25 cellular contexts compared by ENCODE assay signal in the genomic region with DNA sequence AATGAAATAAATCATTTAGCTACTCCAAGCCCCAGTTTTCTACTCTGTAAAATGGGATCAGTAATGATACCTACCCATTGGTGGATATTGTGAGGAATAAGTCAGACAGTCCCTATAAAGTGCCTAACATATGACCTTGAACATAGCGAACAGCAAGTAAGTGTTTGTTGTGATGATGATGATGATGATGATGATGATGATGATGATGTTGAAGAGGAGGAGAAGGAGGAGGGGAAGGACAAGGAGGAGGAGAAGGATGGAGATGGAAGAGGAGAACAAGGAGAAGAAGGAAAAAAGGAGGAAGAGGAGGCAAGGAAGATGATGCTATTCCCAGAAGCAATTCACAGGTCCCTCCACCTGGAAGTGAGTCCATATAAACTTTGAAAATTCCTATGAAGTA.
DNase-seq lines count a peak whose midpoint lies in the region; ATAC-seq, FAIRE-seq and TF ChIP-seq lines count a peak whose summit lies in the region.
"Had no signal": no experiment of that assay in that cellular context is flagged by ENCODE, and none has a peak within 500 bp of the region (broad histone marks: within the 10 kb centered on the region; RNA-seq: fewer than 3 reads in every experiment).

No MANE protein-coding gene starts in this region.

- peak; percentile 13 for FAIRE-seq in urothelium cell line (lab: Jason Lieb, UNC)
- FAIRE-seq: A204.1, GM12878, GM12892, GM18507 had no signal

- no peaks in the 10 kb centered on the region for H3K79me1 ChIP-seq in IMR-90 (ENCODE audit: low read depth in 1 of 2, low read length in 2 of 2)

- no peak overlapping the region for H4K5ac ChIP-seq in IMR-90 (ENCODE audit: low read depth, low read length)

- H2BK15ac ChIP-seq in IMR-90 (ENCODE audit: low read depth, low read length) = no peak overlapping the region

- no TSS peak for BruUV-seq in IMR-90 (replicated peaks; lab: Mats Ljungman, UMichigan)

- TF ChIP-seq RAD21 in IMR-90 (IDR thresholded peaks at IDR 0.05; ENCODE audit: low read length) = no peak

- H2AK9ac ChIP-seq in IMR-90 (replicated peaks; ENCODE audit: low read depth, low read length, poor library complexity) = no peak overlapping the region

- no peak for TF ChIP-seq POLR2A in IMR-90 (IDR thresholded peaks at IDR 0.05; ENCODE audit: low read depth, low read length)

- H4K20me1 ChIP-seq in IMR-90 (ENCODE audit: insufficient read depth, low read length) = no peaks in the 10 kb centered on the region
- H4K20me1 ChIP-seq: BLaER1 had no signal

- H3K27me3 ChIP-seq in IMR-90 (ENCODE audit: control insufficient read depth, insufficient read depth, low read length) = no peaks in the 10 kb centered on the region
- H3K27me3 ChIP-seq: BE2C, BLaER1 had no signal

- TF ChIP-seq CTCF in HEK293 (tag by site-specific recombination; IDR thresholded peaks at IDR 0.05) (no peak), IMR-90 (conservative IDR thresholded peaks at IDR 0.05; ENCODE audit: low read depth, low read length) (no peak)

- H3K36me3 ChIP-seq in HEK293 (ENCODE audit: control insufficient read depth in 2 of 2, insufficient read depth in 1 of 2, low read length in 2 of 2) (no peaks in the 10 kb centered on the region), IMR-90 (ENCODE audit: control insufficient read depth, insufficient read depth, low read length) (no peaks in the 10 kb centered on the region)
- H3K36me3 ChIP-seq: BE2C, BLaER1 had no signal

- H3K14ac ChIP-seq in IMR-90 (replicated peaks; ENCODE audit: low read depth, low read length) = no peak overlapping the region

- no peaks in the 10 kb centered on the region for H3K4me1 ChIP-seq in HEK293 (ENCODE audit: control insufficient read depth, insufficient read depth, low read length)
- H3K4me1 ChIP-seq in IMR-90 (ENCODE audit: control insufficient read depth, insufficient read depth, low read length) = no peaks in the 10 kb centered on the region
- H3K4me1 ChIP-seq: BE2C, BLaER1 had no signal

- CTCF ChIA-PET in HEK293 (lab: Yijun Ruan, JAX) (interaction anchor here (0.6 to 0.7 kb wide), 3 partner anchors 38 to 345 kb away, joined by 3 to 5 read pairs (median 3); no protein-coding TSS in a partner anchor), IMR-90 (lab: Yijun Ruan, JAX) (no interaction called here)

- DNase-seq in IMR-90 (no peak), urothelium cell line (ENCODE audit: low spot score) (no peak), cortex of kidney (lab: John Stamatoyannopoulos, UW) (no peak), cerebellar cortex (ENCODE audit: low spot score) (no peak)
- DNase-seq: 8988T; ACHN; BE2C; C1 segment of cervical spinal cord; CD4-positive, alpha-beta memory T cell; CD4-positive, CD25-positive, alpha-beta regulatory T cell; CD8-positive, alpha-beta memory T cell; COR-L47; DMS 273 treated with DMSO at 0.1 percent for 48 hours; DMS153; DMS53; DMS79; DND-41; EL; GDM1 had no signal

- H2AFZ ChIP-seq in IMR-90 (replicated peaks; ENCODE audit: low read length, poor library complexity) = no peak overlapping the region

- no peak overlapping the region for H4K91ac ChIP-seq in IMR-90 (ENCODE audit: insufficient read depth, low read depth, low read length)

- POLR2A ChIA-PET in HEK293 (lab: Yijun Ruan, JAX) = no interaction called here
- POLR2A ChIA-PET in IMR-90 (lab: Charles Lee; ENCODE audit: unreplicated experiment) = no interaction called here

- H3K4me3 ChIP-seq in HEK293 (ENCODE audit: low read depth, low read length) (no peak overlapping the region), IMR-90 (ENCODE audit: insufficient read depth, low read depth, low read length) (no peak overlapping the region)
- H3K4me3 ChIP-seq: BLaER1, GM12878 had no signal

- H3K27ac ChIP-seq in HEK293 (ENCODE audit: extremely low read depth, low read depth, low read length) (no peak overlapping the region), IMR-90 (ENCODE audit: insufficient read depth, low read length) (no peak overlapping the region)
- H3K27ac ChIP-seq: BLaER1 had no signal

- no peaks in the 10 kb centered on the region for H3K9me3 ChIP-seq in HEK293 (ENCODE audit: control insufficient read depth, insufficient read depth, low read depth, low read length)
- no peaks in the 10 kb centered on the region for H3K9me3 ChIP-seq in IMR-90 (ENCODE audit: control insufficient read depth, insufficient read depth, low read length)
- H3K9me3 ChIP-seq: BE2C, BLaER1 had no signal

- H2BK20ac ChIP-seq in IMR-90 (ENCODE audit: low read depth, low read length) = no peak overlapping the region

- H3K9ac ChIP-seq in IMR-90 (ENCODE audit: low read depth, low read length) = no peak overlapping the region
- H3K9ac ChIP-seq: BLaER1 had no signal

- no peak overlapping the region for H3K4me2 ChIP-seq in IMR-90 (ENCODE audit: low read depth, low read length)
- H3K4me2 ChIP-seq: BLaER1 had no signal

- H3K23ac ChIP-seq in IMR-90 (ENCODE audit: low read depth, low read length) = no peak overlapping the region

- no CpG with 5 or more reads among the region's 1 CpG for WGBS in IMR-90 (ENCODE audit: extremely low coverage in 2 of 2, insufficient read length in 1 of 2), 2 experiments

- no peak overlapping the region for H2BK120ac ChIP-seq in IMR-90 (ENCODE audit: low read depth, low read length)

- in situ Hi-C loops in IMR-90 (cut with MboI; ENCODE audit: low sequenced_read_pairs) = no loop called here

- intact Hi-C loops in IMR-90 (cut with micrococcal nuclease) = no loop called here

- H3K18ac ChIP-seq in IMR-90 (ENCODE audit: low read depth, low read length) = no peak overlapping the region

- peak overlapping the region; percentile 26 for H2BK5ac ChIP-seq in IMR-90 (ENCODE audit: low read depth, low read length, poor library complexity, severe bottlenecking)

- H3K56ac ChIP-seq in IMR-90 (ENCODE audit: extremely low read depth, insufficient read depth, low read length) = no peak overlapping the region

- dilution Hi-C loops in IMR-90 (cut with HindIII; ENCODE audit: low sequenced_read_pairs, unreplicated experiment) = no loop called here

- H2AK5ac ChIP-seq in IMR-90 (ENCODE audit: low read depth, low read length) = no peak overlapping the region

- no peak for ATAC-seq in IMR-90 (ENCODE audit: low read depth)
- ATAC-seq: GM12878 had no signal

- H3K9me1 ChIP-seq in IMR-90 (ENCODE audit: insufficient read depth, low read length) = no peaks in the 10 kb centered on the region

- H4K8ac ChIP-seq in IMR-90 (ENCODE audit: low read depth in 2 of 2, low read length in 2 of 2) = no peak overlapping the region

- no peak overlapping the region for H3K4ac ChIP-seq in IMR-90 (ENCODE audit: low read depth, low read length)

TF ChIP-seq in HEK293, 187 proteins besides CTCF, POLR2A, EP300 and RAD21 (continues in another document):
- peak; percentile 83 for TF ChIP-seq ZNF513 (tag by site-specific recombination; IDR thresholded peaks at IDR 0.05)

TF ChIP-seq in IMR-90, 13 proteins besides CTCF, POLR2A, EP300 and RAD21:
- TF ChIP-seq SMC3 (IDR thresholded peaks at IDR 0.05; ENCODE audit: low read depth, low read length) = no peak
- TF ChIP-seq MXI1 (IDR thresholded peaks at IDR 0.05; ENCODE audit: borderline replicate concordance, low read depth, low read length) = no peak
- no peak for TF ChIP-seq RFX5 (IDR thresholded peaks at IDR 0.05; ENCODE audit: low read depth, low read length)
- TF ChIP-seq BHLHE40 (IDR thresholded peaks at IDR 0.05; ENCODE audit: low read depth, low read length) = no peak
- TF ChIP-seq MAZ (IDR thresholded peaks at IDR 0.05; ENCODE audit: borderline replicate concordance, low read depth, low read length) = no peak
- no peak for TF ChIP-seq RCOR1 (IDR thresholded peaks at IDR 0.05; ENCODE audit: insufficient replicate concordance, low read length)
- TF ChIP-seq MAFK (IDR thresholded peaks at IDR 0.05; ENCODE audit: low read depth, low read length) = no peak
- no peak for TF ChIP-seq CEBPB (IDR thresholded peaks at IDR 0.05; ENCODE audit: low read depth, low read length)
- no peak for TF ChIP-seq CHD1 (IDR thresholded peaks at IDR 0.05; ENCODE audit: low read depth, low read length)
- TF ChIP-seq, protein P1, sequence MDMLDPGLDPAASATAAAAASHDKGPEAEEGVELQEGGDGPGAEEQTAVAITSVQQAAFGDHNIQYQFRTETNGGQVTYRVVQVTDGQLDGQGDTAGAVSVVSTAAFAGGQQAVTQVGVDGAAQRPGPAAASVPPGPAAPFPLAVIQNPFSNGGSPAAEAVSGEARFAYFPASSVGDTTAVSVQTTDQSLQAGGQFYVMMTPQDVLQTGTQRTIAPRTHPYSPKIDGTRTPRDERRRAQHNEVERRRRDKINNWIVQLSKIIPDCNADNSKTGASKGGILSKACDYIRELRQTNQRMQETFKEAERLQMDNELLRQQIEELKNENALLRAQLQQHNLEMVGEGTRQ (IDR thresholded peaks at IDR 0.05; ENCODE audit: low read depth, low read length) = no peak
- TF ChIP-seq FOS (IDR thresholded peaks at IDR 0.05; ENCODE audit: low read depth, low read length) = no peak
- TF ChIP-seq NFE2L2 (IDR thresholded peaks at IDR 0.05; ENCODE audit: low read depth, low read length) = no peak
- TF ChIP-seq, protein P2, sequence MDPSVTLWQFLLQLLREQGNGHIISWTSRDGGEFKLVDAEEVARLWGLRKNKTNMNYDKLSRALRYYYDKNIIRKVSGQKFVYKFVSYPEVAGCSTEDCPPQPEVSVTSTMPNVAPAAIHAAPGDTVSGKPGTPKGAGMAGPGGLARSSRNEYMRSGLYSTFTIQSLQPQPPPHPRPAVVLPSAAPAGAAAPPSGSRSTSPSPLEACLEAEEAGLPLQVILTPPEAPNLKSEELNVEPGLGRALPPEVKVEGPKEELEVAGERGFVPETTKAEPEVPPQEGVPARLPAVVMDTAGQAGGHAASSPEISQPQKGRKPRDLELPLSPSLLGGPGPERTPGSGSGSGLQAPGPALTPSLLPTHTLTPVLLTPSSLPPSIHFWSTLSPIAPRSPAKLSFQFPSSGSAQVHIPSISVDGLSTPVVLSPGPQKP (IDR thresholded peaks at IDR 0.05; ENCODE audit: borderline replicate concordance, low read depth, low read length) = no peak
